In genomic region chr22:48742191-48742555, GRCh38 we compare ENCODE assay signal across 15 cellular contexts.
DNase-seq lines count a peak whose midpoint lies in the region; TF ChIP-seq lines count a peak whose summit lies in the region.
"Had no signal": no experiment of that assay in that cellular context is flagged by ENCODE, and none has a peak within 500 bp of the region (broad histone marks: within the 10 kb centered on the region; RNA-seq: fewer than 3 reads in every experiment).

No MANE protein-coding gene starts in this region.

- no peak overlapping the region for H2BK15ac ChIP-seq in mesenchymal stem cell (ENCODE audit: low read depth, poor library complexity, severe bottlenecking)

- H3K4me1 ChIP-seq in mesenchymal stem cell (ENCODE audit: control insufficient read depth, insufficient read depth, low read depth, low read length): no peaks in the 10 kb centered on the region
- no peaks in the 10 kb centered on the region for H3K4me1 ChIP-seq in spleen
- no peaks in the 10 kb centered on the region for H3K4me1 ChIP-seq in esophagus muscularis mucosa
- H3K4me1 ChIP-seq: A549, BE2C had no signal

- no peak overlapping the region for H3K23ac ChIP-seq in mesenchymal stem cell (ENCODE audit: low read length in 2 of 2)

- TF ChIP-seq CTCF in CD14-positive monocyte (IDR thresholded peaks at IDR 0.05) (no peak), spleen (IDR thresholded peaks at IDR 0.05 in 8 of 11, conservative IDR thresholded peaks at IDR 0.05 in 3 of 11) (no peak), esophagus muscularis mucosa (IDR thresholded peaks at IDR 0.05) (no peak)

- H3K9me3 Mint-ChIP-seq in CD14-positive monocyte: peaks cover 7 to 52% (median 30%) of the 10 kb centered on the region in 7 donors
- H3K9me3 Mint-ChIP-seq: CD8-positive, alpha-beta T cell had no signal

- WGBS in mesenchymal stem cell: 92% methylated on average over 17 of the region's 17 CpGs
- 93 to 96% (median 94%) methylated on average over 16 to 17 of the region's 17 CpGs for WGBS in spleen, 5 donors
- WGBS in esophagus muscularis mucosa: 90% methylated on average over 15 of the region's 17 CpGs

- H2BK12ac ChIP-seq in mesenchymal stem cell (ENCODE audit: low read length in 2 of 2): no peak overlapping the region

- H3K9me3 ChIP-seq in mesenchymal stem cell (ENCODE audit: control insufficient read depth, low read length) (no peaks in the 10 kb centered on the region), spleen (peaks cover 0 to 14% (median 0%) of the 10 kb centered on the region in 8 donors), esophagus muscularis mucosa (no peaks in the 10 kb centered on the region)
- H3K9me3 ChIP-seq: A549 had no signal

- no peak overlapping the region for H2AK5ac ChIP-seq in mesenchymal stem cell (ENCODE audit: low read length, severe bottlenecking)

- no peaks in the 10 kb centered on the region for H3K79me1 ChIP-seq in mesenchymal stem cell (replicated peaks; ENCODE audit: low read length, poor library complexity, severe bottlenecking)

- H2AFZ ChIP-seq in mesenchymal stem cell (ENCODE audit: low read depth, low read length): no peak overlapping the region

- H3K27me3 Mint-ChIP-seq in CD14-positive monocyte (ENCODE audit: low read depth in 3 of 3): peaks cover 0 to 4% (median 0%) of the 10 kb centered on the region in 3 donors

- no peak overlapping the region for H4K8ac ChIP-seq in mesenchymal stem cell (ENCODE audit: low read length)

- H3K36me3 ChIP-seq in mesenchymal stem cell (ENCODE audit: control insufficient read depth in 1 of 2, insufficient read depth in 2 of 2, low read depth in 1 of 2, low read length in 2 of 2): no peaks in the 10 kb centered on the region
- no peaks in the 10 kb centered on the region for H3K36me3 ChIP-seq in spleen
- no peaks in the 10 kb centered on the region for H3K36me3 ChIP-seq in esophagus muscularis mucosa
- H3K36me3 ChIP-seq: BE2C had no signal

- H2BK120ac ChIP-seq in mesenchymal stem cell (ENCODE audit: low read depth, low read length): no peak overlapping the region

- peak overlapping the region; percentile 62 for H4K91ac ChIP-seq in mesenchymal stem cell (ENCODE audit: low read length)

- intact Hi-C loops in CD14-positive monocyte (cut with micrococcal nuclease) (no loop called here), spleen (cut with DNase I; ENCODE audit: low total_unique reads) (no loop called here), esophagus muscularis mucosa (cut with DNase I) (no loop called here)

- no peak overlapping the region for H3K27ac ChIP-seq in mesenchymal stem cell (ENCODE audit: low read length, poor library complexity, severe bottlenecking)
- H3K27ac ChIP-seq in spleen: no peak overlapping the region
- H3K27ac ChIP-seq in esophagus muscularis mucosa (replicated peaks in 1 of 4): no peak overlapping the region
- H3K27ac ChIP-seq: A549, C4-2B had no signal

- H3K18ac ChIP-seq in mesenchymal stem cell (ENCODE audit: low read depth in 1 of 2, low read length in 2 of 2): no peak overlapping the region

- H3K4me3 Mint-ChIP-seq in CD14-positive monocyte: no peak overlapping the region
- H3K4me3 Mint-ChIP-seq: CD8-positive, alpha-beta T cell had no signal

- no peak overlapping the region for H3K4ac ChIP-seq in mesenchymal stem cell (ENCODE audit: low read depth in 1 of 2, low read length in 2 of 2)

- no peak overlapping the region for H2BK5ac ChIP-seq in mesenchymal stem cell (ENCODE audit: low read depth, low read length, poor library complexity, severe bottlenecking)

- H3K36me3 Mint-ChIP-seq in CD14-positive monocyte: no peaks in the 10 kb centered on the region
- H3K36me3 Mint-ChIP-seq: CD8-positive, alpha-beta T cell had no signal

- DNase-seq in CD14-positive monocyte (ENCODE audit: low spot score) (peak; percentile 36), Daoy (ENCODE audit: low read depth) (peak; percentile 0), mesenchymal stem cell (no peak), spleen (peak; percentile 68), esophagus muscularis mucosa (ENCODE audit: extremely low spot score) (no peak), NOMO-1 (lab: John Stamatoyannopoulos, UW; ENCODE audit: unreplicated experiment in 2 of 2) (no peak)
- DNase-seq in activated naive CD4-positive, alpha-beta T cell treated with anti-CD3 and anti-CD28 coated beads, Interleukin-2, amount 50 U/mL, for 16 hours: no peak
- DNase-seq: BE2C, COR-L47, DND-41, GF-D8, IMR-90 had no signal

- H3K4me1 Mint-ChIP-seq in CD14-positive monocyte: no peaks in the 10 kb centered on the region

- H3K9ac ChIP-seq in mesenchymal stem cell (ENCODE audit: low read length): no peak overlapping the region

- no peak overlapping the region for H3K14ac ChIP-seq in mesenchymal stem cell (ENCODE audit: low read length in 2 of 2)

- no peak for TF ChIP-seq EP300 in esophagus muscularis mucosa (IDR thresholded peaks at IDR 0.05)

- no peak overlapping the region for H3K4me2 ChIP-seq in mesenchymal stem cell (ENCODE audit: low read length, poor library complexity, severe bottlenecking)
- H3K4me2 ChIP-seq: A549 had no signal

- H3K27me3 ChIP-seq in mesenchymal stem cell (ENCODE audit: control insufficient read depth in 1 of 2, insufficient read depth in 1 of 2, low read length in 2 of 2) (no peaks in the 10 kb centered on the region), spleen (replicated peaks in 1 of 7) (no peaks in the 10 kb centered on the region), esophagus muscularis mucosa (peaks cover 0 to 15% (median 0%) of the 10 kb centered on the region in 4 donors)
- H3K27me3 ChIP-seq: BE2C had no signal

- H3K4me3 ChIP-seq in mesenchymal stem cell (ENCODE audit: insufficient read depth in 1 of 2, low read depth in 1 of 2, low read length in 2 of 2): no peak overlapping the region
- H3K4me3 ChIP-seq in spleen: no peak overlapping the region
- H3K4me3 ChIP-seq in esophagus muscularis mucosa: no peak overlapping the region
- H3K4me3 ChIP-seq: A549 had no signal

- no peak overlapping the region for H3K27ac Mint-ChIP-seq in CD14-positive monocyte
- H3K27ac Mint-ChIP-seq: CD8-positive, alpha-beta T cell had no signal

- TF ChIP-seq POLR2A in spleen (IDR thresholded peaks at IDR 0.05) (no peak), esophagus muscularis mucosa (IDR thresholded peaks at IDR 0.05; ENCODE audit: low read depth) (no peak)

Comparison
In these comparisons a context has a peak if more than half of its experiments do, and no peak if none do; other contexts are left out.
1. DNase-seq: peak in CD14-positive monocyte (single experiment), Daoy (single experiment) and spleen (single experiment); none in mesenchymal stem cell (single experiment), esophagus muscularis mucosa (single experiment), activated naive CD4-positive, alpha-beta T cell treated with anti-CD3 and anti-CD28 coated beads, Interleukin-2, amount 50 U/mL, for 16 hours (single experiment) and NOMO-1 (0 of 2).